ENCODE assay signal across 31 cellular contexts in the genomic region with DNA sequence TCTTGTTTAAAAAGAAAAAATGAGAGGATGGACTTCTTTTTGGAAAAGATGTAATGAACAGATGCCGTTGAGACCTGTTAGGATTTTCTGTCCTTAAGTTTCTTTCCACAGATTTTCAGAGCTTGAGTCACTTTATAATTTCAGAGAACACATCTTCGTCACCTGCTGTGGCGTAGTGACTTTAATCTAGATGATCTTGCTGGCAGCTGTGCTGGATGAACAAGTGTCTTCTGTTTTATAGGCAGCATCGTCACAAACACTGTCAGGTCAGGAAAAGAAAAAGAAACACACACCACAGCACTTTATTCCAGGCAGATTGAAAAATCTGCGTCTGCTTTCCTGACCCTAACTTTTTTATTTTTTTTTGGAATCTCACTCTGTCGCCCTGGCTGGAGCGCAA.
"Had no signal": no experiment of that assay in that cellular context is flagged by ENCODE, and none has a peak within 500 bp of the region (broad histone marks: within the 10 kb centered on the region; RNA-seq: fewer than 3 reads in every experiment).

No MANE protein-coding gene starts in this region.

- DNase-seq: activated B cell treated with CpG ODN at 0.5 μM for 24 hours; activated CD4-positive, alpha-beta memory T cell treated with anti-CD3 and anti-CD28 coated beads for 36 hours; activated CD4-positive, alpha-beta T cell treated with anti-CD3 and anti-CD28 coated beads for 4 hours; activated CD4-positive, alpha-beta T cell treated with anti-CD3 and anti-CD28 coated beads, Interleukin-2, amount 10 ng/mL, durations not matched to agents 24 days and 14 days; activated CD4-positive, alpha-beta T cell treated with anti-CD3 and anti-CD28 coated beads, Interleukin-2, amount 50 U/mL, for 1 hour; activated CD4-positive, alpha-beta T cell treated with anti-CD3 and anti-CD28 coated beads, Interleukin-2, amount 50 U/mL, for 4 hours; activated CD4-positive, CD25-positive, alpha-beta regulatory T cell treated with anti-CD3 and anti-CD28 coated beads, Interleukin-2, amount 50 U/mL, for 72 hours; activated CD8-positive, alpha-beta memory T cell treated with anti-CD3 and anti-CD28 coated beads, Interleukin-2, amount 50 U/mL, for 4 hours; activated CD8-positive, alpha-beta T cell treated with anti-CD3 and anti-CD28 coated beads for 36 hours; activated effector memory CD4-positive, alpha-beta T cell treated with anti-CD3 and anti-CD28 coated beads, Interleukin-2, amount 50 U/mL, for 16 hours; activated gamma-delta T cell treated with Interleukin-2 at 50 U/mL for 16 hours; activated naive CD4-positive, alpha-beta T cell; activated naive CD4-positive, alpha-beta T cell treated with anti-CD3 and anti-CD28 coated beads for 36 hours; activated naive CD4-positive, alpha-beta T cell treated with anti-CD3 and anti-CD28 coated beads, Interleukin-2, amount 50 U/mL, for 16 hours; activated naive CD8-positive, alpha-beta T cell treated with anti-CD3 and anti-CD28 coated beads for 36 hours; activated T-cell treated with anti-CD3 and anti-CD28 coated beads for 4 hours; activated T-cell treated with anti-CD3 and anti-CD28 coated beads, Interleukin-2, amount 50 U/mL, for 1 hour; activated T-cell treated with anti-CD3 and anti-CD28 coated beads, Interleukin-2, amount 50 U/mL, for 4 hours; activated T-cell treated with anti-CD3 and anti-CD28 coated beads, Interleukin-2, amount 50 U/mL, for 72 hours; adrenal gland; amniotic stem cell; aorta; body of pancreas; brain microvascular endothelial cell; central memory CD4-positive, alpha-beta T cell; T-helper 1 cell; T-helper 2 cell; T-helper 9 cell had no signal

- H3K9me3 ChIP-seq: adrenal gland, body of pancreas, breast epithelium had no signal

- H3K27ac ChIP-seq: adrenal gland, body of pancreas, brain microvascular endothelial cell, breast epithelium had no signal

- H3K36me3 ChIP-seq: adrenal gland, brain microvascular endothelial cell, breast epithelium had no signal

- H3K27me3 ChIP-seq: adrenal gland, body of pancreas, brain microvascular endothelial cell had no signal

- H3K4me3 ChIP-seq: adrenal gland, body of pancreas, breast epithelium had no signal

- ATAC-seq: activated CD8-positive, alpha-beta T cell treated with anti-CD3 and anti-CD28 coated beads for 36 hours; activated naive CD4-positive, alpha-beta T cell treated with anti-CD3 and anti-CD28 coated beads, Interleukin-2, amount 50 U/mL, for 72 hours; activated T-cell treated with anti-CD3 and anti-CD28 coated beads, Interleukin-2, amount 50 U/mL, for 4 hours; activated T-cell treated with anti-CD3 and anti-CD28 coated beads, Interleukin-2, amount 50 U/mL, for 72 hours; activated T-helper 17 cell treated with anti-CD3 and anti-CD28 coated beads, Interleukin-2, amount 50 U/mL, for 72 hours; body of pancreas had no signal

- H3K4me1 ChIP-seq: adrenal gland, body of pancreas, breast epithelium had no signal
